Comparison of ENCODE assay signal across 10 cellular contexts in the genomic region with DNA sequence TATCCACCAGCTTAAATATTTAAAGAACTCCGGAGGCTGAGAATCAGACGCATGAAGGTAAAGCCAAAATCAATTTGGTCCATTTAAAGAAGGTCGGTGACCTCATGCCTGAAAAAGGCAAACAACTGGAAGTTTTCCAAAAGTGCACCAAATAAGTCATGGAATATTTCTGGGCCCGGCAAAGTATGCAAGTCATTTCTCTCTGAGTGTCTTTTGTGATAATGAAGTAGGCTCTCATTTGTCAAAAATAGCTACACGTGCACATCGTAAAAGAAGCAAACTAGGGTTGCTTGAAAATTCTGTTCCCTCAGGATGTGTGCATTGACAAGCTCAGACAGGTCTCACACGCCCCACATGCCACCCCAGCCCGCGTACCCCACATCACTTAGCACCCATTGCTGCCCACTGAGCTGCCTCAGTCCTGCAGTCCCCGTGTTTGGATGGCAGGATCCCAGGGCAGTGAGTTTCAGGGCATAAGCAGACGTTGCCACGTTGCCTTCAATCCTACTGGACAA. TPM values are rescaled to one million over a fixed set of nuclear protein-coding genes. Genes with fewer than 3 reads are reported as not detected.
DNase-seq lines count a peak whose midpoint lies in the region; ATAC-seq and TF ChIP-seq lines count a peak whose summit lies in the region.
"Had no signal": no experiment of that assay in that cellular context is flagged by ENCODE, and none has a peak within 500 bp of the region (broad histone marks: within the 10 kb centered on the region; RNA-seq: fewer than 3 reads in every experiment).

No MANE protein-coding gene starts in this region.

- peak overlapping the region; percentile 88 for H3K27ac ChIP-seq in VCaP

- H3K9me3 Mint-ChIP-seq in glutamatergic neuron (ENCODE audit: unreplicated experiment) = peaks cover 3% of the 10 kb centered on the region
- H3K9me3 Mint-ChIP-seq: activated B cell treated with CpG ODN at 0.5 μM for 24 hours had no signal

- H3K27me3 Mint-ChIP-seq in glutamatergic neuron (ENCODE audit: unreplicated experiment) = peaks cover 11% of the 10 kb centered on the region
- H3K27me3 Mint-ChIP-seq: activated B cell treated with CpG ODN at 0.5 μM for 24 hours had no signal

- TF ChIP-seq CTCF in VCaP (conservative IDR thresholded peaks at IDR 0.05) (no peak), glutamatergic neuron (IDR thresholded peaks at IDR 0.05; ENCODE audit: partially characterized antibody, unreplicated experiment) (no peak)

- DNase-seq in GM04504 (ENCODE audit: low read depth) (peak; percentile 62), glutamatergic neuron (no peak), sciatic nerve (ENCODE audit: low spot score) (no peak), NCI-H82 treated with DMSO at 0.1 percent for 48 hours (lab: John Stamatoyannopoulos, UW; ENCODE audit: unreplicated experiment) (no peak), NCI-H128 (lab: John Stamatoyannopoulos, UW; ENCODE audit: unreplicated experiment) (no peak), SIG-M5 (lab: John Stamatoyannopoulos, UW) (no peak)
- DNase-seq: activated B cell treated with CpG ODN at 0.5 μM for 24 hours, NCI-H1436 treated with DMSO at 0.1 percent for 48 hours had no signal

- H3K4me3 Mint-ChIP-seq in glutamatergic neuron (ENCODE audit: unreplicated experiment) = no peak overlapping the region
- H3K4me3 Mint-ChIP-seq: activated B cell treated with CpG ODN at 0.5 μM for 24 hours had no signal

- no peaks in the 10 kb centered on the region for H3K36me3 Mint-ChIP-seq in glutamatergic neuron (ENCODE audit: unreplicated experiment)

- H3K27ac Mint-ChIP-seq in glutamatergic neuron (ENCODE audit: unreplicated experiment) = peak overlapping the region; percentile 62
- H3K27ac Mint-ChIP-seq: activated B cell treated with CpG ODN at 0.5 μM for 24 hours had no signal

- H3K4me1 Mint-ChIP-seq in glutamatergic neuron (ENCODE audit: low read depth, unreplicated experiment) = peaks cover 13% of the 10 kb centered on the region

- peak; percentile 5 for ATAC-seq in sciatic nerve
- ATAC-seq in HG03139 (IDR thresholded peaks at IDR 0.05; ENCODE audit: unreplicated experiment) = no peak

- intact Hi-C loops in sciatic nerve (cut with DNase I) = no loop called here

RNA-seq across cellular contexts. Expression of a gene that starts 20.5 kb away (rescaled TPM):
- total RNA-seq in glutamatergic neuron (ENCODE audit: unreplicated experiment) = 295 TPM
- total RNA-seq in sciatic nerve = 37.9 TPM

RNA-seq across cellular contexts. Expression of a gene that starts 31.9 kb away (rescaled TPM):
- 191 TPM for total RNA-seq in glutamatergic neuron (ENCODE audit: unreplicated experiment)
- 59.3 TPM for total RNA-seq in sciatic nerve
